ENCODE assay signal across 13 cellular contexts in the genomic region with DNA sequence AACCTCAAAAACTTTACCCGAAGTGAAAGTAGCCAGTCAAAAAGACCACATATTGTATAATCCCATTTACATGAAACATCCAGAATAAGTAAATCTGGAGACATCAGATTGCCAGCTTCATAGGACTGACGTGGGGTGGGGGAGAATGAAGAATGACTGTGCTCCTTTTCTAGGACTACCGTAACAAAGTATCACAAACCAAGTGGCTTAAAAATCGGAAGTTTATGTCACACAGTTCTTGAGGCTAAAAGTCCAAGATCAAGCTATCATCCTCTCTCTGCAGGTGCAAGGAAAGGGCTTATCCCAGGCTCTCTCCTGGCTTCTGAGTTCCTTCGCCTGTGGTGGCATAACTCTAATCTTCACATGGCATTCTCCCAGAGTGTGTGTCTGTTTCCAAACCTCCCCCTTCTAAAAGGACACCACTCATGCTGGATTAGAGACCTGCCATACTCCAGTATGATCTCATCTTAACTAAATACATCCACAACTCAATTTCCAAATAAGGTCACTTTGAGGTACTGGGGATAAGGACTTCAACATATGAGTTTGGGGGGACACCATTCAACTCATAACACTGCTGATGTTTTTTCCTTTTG. TPM values are rescaled to one million over a fixed set of nuclear protein-coding genes. Genes with fewer than 3 reads are reported as not detected.
DNase-seq lines count a peak whose midpoint lies in the region; ATAC-seq and TF ChIP-seq lines count a peak whose summit lies in the region.
"Had no signal": no experiment of that assay in that cellular context is flagged by ENCODE, and none has a peak within 500 bp of the region (broad histone marks: within the 10 kb centered on the region; RNA-seq: fewer than 3 reads in every experiment).

No MANE protein-coding gene starts in this region.

- H4K20me1 ChIP-seq in SK-N-SH (ENCODE audit: insufficient read depth) (peaks cover 69% of the 10 kb centered on the region), OCI-LY3 (ENCODE audit: insufficient read depth, low read length) (peaks cover 63% of the 10 kb centered on the region)

- no peak for DNase-seq in SK-N-SH
- DNase-seq in psoas muscle, result no peak
- DNase-seq in foreskin melanocyte, result no peak
- no peak for DNase-seq in mesenteric fat pad (ENCODE audit: low spot score)
- DNase-seq in DMS79 treated with DMSO at 0.1 percent for 48 hours (lab: John Stamatoyannopoulos, UW), result no peak
- DNase-seq: 8988T, NCI-H2029 treated with DMSO at 0.1 percent for 48 hours had no signal

- POLR2A ChIA-PET in SK-N-SH (lab: Yijun Ruan, JAX), result no interaction called here

- peaks cover 8% of the 10 kb centered on the region for H3F3A ChIP-seq in SK-N-SH (replicated peaks; ENCODE audit: insufficient read depth)

- intact Hi-C loops in psoas muscle (cut with DNase I), result no loop called here

- H3K9me3 ChIP-seq in SK-N-SH, result no peaks in the 10 kb centered on the region
- H3K9me3 ChIP-seq in OCI-LY3 (ENCODE audit: insufficient read depth, low read length), result no peaks in the 10 kb centered on the region
- H3K9me3 ChIP-seq in duodenal mucosa (ENCODE audit: control insufficient read depth in 1 of 2, low read length in 2 of 2), result no peaks in the 10 kb centered on the region
- no peaks in the 10 kb centered on the region for H3K9me3 ChIP-seq in psoas muscle
- H3K9me3 ChIP-seq: thoracic aorta had no signal

- ATAC-seq in SK-N-SH treated with all-trans-retinoic acid at 6 μM for 48 hours (no peak), psoas muscle (peak; percentile 27 to 73 (median 60))
- ATAC-seq: HCT116, sciatic nerve had no signal

- H3K9ac ChIP-seq in SK-N-SH, result no peak overlapping the region
- H3K9ac ChIP-seq in OCI-LY3 (ENCODE audit: low read length), result no peak overlapping the region
- no peak overlapping the region for H3K9ac ChIP-seq in duodenal mucosa (ENCODE audit: low read depth in 1 of 2, low read length in 2 of 2)

- 94% methylated on average over 5 of the region's 5 CpGs for WGBS in SK-N-SH (ENCODE audit: low lambda C conversion rate)
- WGBS in psoas muscle, 3 donors, result 58 to 83% (median 61%) methylated on average over 5 of the region's 5 CpGs

- H3K4me2 ChIP-seq in SK-N-SH (0 out of 2 replicates have a peak overlapping the region, but pooled peaks have one; percentile 45), OCI-LY3 (ENCODE audit: low read length) (peak overlapping the region; percentile 28)

- no peak for TF ChIP-seq CTCF in SK-N-SH (IDR thresholded peaks at IDR 0.05)
- no peak for TF ChIP-seq CTCF in OCI-LY3 (IDR thresholded peaks at IDR 0.05; ENCODE audit: low read depth, low read length)
- TF ChIP-seq CTCF in psoas muscle (IDR thresholded peaks at IDR 0.05), result no peak

- CTCF ChIA-PET in SK-N-SH (lab: Yijun Ruan, JAX), result interaction anchor here (1.5 to 1.6 kb wide), 2 partner anchors 8 to 10 kb away, joined by 3 to 6 read pairs; no protein-coding TSS in a partner anchor

- H3K79me2 ChIP-seq in SK-N-SH (ENCODE audit: insufficient read depth) (peaks cover 100% of the 10 kb centered on the region), OCI-LY3 (ENCODE audit: low read length) (peaks cover 97% of the 10 kb centered on the region)

- H3K27ac ChIP-seq in SK-N-SH (ENCODE audit: low read depth in 2 of 2, low read length in 1 of 2) (peak overlapping the region in 1 of 2 experiments; percentile 74; a peak in 2 of 4 replicates), OCI-LY3 (ENCODE audit: low read length) (no peak overlapping the region), duodenal mucosa (ENCODE audit: low read depth, low read length) (peak overlapping the region; percentile 25), psoas muscle (peak overlapping the region; percentile 2)
- H3K27ac ChIP-seq: thoracic aorta had no signal

- H2AFZ ChIP-seq in SK-N-SH (ENCODE audit: low read depth), result no peak overlapping the region
- no peak overlapping the region for H2AFZ ChIP-seq in OCI-LY3 (ENCODE audit: low read depth, low read length)

- TF ChIP-seq EP300 in SK-N-SH (IDR thresholded peaks at IDR 0.05; ENCODE audit: borderline replicate concordance in 1 of 2, low read depth in 1 of 2, low read length in 1 of 2), result no peak

- no peak for TF ChIP-seq RAD21 in SK-N-SH (IDR thresholded peaks at IDR 0.05; ENCODE audit: low read length)

- no peaks in the 10 kb centered on the region for H3K9me2 ChIP-seq in SK-N-SH

- peaks cover 0 to 33% of the 10 kb centered on the region in 2 experiments for H3K36me3 ChIP-seq in SK-N-SH (replicated peaks in 1 of 2; ENCODE audit: control insufficient read depth in 1 of 2, insufficient read depth in 2 of 2, low read length in 1 of 2)
- H3K36me3 ChIP-seq in OCI-LY3 (replicated peaks; ENCODE audit: low read depth, low read length), result peaks cover 27% of the 10 kb centered on the region
- H3K36me3 ChIP-seq in duodenal mucosa (ENCODE audit: control insufficient read depth in 1 of 2, insufficient read depth in 2 of 2, low read length in 2 of 2), result no peaks in the 10 kb centered on the region
- no peaks in the 10 kb centered on the region for H3K36me3 ChIP-seq in psoas muscle (ENCODE audit: insufficient read depth in 1 of 2, low read depth in 1 of 2)
- H3K36me3 ChIP-seq: thoracic aorta had no signal

- peaks cover 9 to 42% of the 10 kb centered on the region in 2 experiments; a peak in 3 of 4 replicates for H3K4me1 ChIP-seq in SK-N-SH (ENCODE audit: control insufficient read depth in 1 of 2, insufficient read depth in 2 of 2, low read depth in 1 of 2, low read length in 1 of 2)
- H3K4me1 ChIP-seq in OCI-LY3 (ENCODE audit: low read length), result peaks cover 51% of the 10 kb centered on the region
- peaks cover 39 to 63% of the 10 kb centered on the region in 2 donors for H3K4me1 ChIP-seq in duodenal mucosa (ENCODE audit: control insufficient read depth in 1 of 2, insufficient read depth in 2 of 2, low read length in 2 of 2)
- peaks cover 62% of the 10 kb centered on the region for H3K4me1 ChIP-seq in psoas muscle

- no peaks in the 10 kb centered on the region for H3K27me3 ChIP-seq in SK-N-SH (ENCODE audit: insufficient read depth)
- H3K27me3 ChIP-seq in OCI-LY3 (ENCODE audit: low read depth, low read length), result no peaks in the 10 kb centered on the region
- H3K27me3 ChIP-seq in duodenal mucosa (ENCODE audit: control insufficient read depth in 1 of 2, insufficient read depth in 2 of 2, low read length in 2 of 2), result no peaks in the 10 kb centered on the region
- no peaks in the 10 kb centered on the region for H3K27me3 ChIP-seq in psoas muscle (ENCODE audit: insufficient read depth in 3 of 3, low read length in 2 of 3)

- H3K4me3 ChIP-seq in SK-N-SH (ENCODE audit: low read depth in 2 of 2, low read length in 1 of 2) (no peak overlapping the region), OCI-LY3 (ENCODE audit: low read length) (peak overlapping the region; percentile 16; the same call in 1 of the 2 replicates), duodenal mucosa (ENCODE audit: low read depth in 1 of 2, low read length in 2 of 2) (no peak overlapping the region), psoas muscle (no peak overlapping the region)
- H3K4me3 ChIP-seq: thoracic aorta had no signal

TF ChIP-seq in SK-N-SH, 30 proteins besides CTCF, POLR2A, EP300 and RAD21 (continues in another document):
- TF ChIP-seq GABPA (IDR thresholded peaks at IDR 0.05; ENCODE audit: low read depth), result no peak
- no peak for TF ChIP-seq FOXJ3 (CRISPR knock-in tag; IDR thresholded peaks at IDR 0.05)
- no peak for TF ChIP-seq RCOR1 (IDR thresholded peaks at IDR 0.05; ENCODE audit: low read length)
- TF ChIP-seq, protein P1, sequence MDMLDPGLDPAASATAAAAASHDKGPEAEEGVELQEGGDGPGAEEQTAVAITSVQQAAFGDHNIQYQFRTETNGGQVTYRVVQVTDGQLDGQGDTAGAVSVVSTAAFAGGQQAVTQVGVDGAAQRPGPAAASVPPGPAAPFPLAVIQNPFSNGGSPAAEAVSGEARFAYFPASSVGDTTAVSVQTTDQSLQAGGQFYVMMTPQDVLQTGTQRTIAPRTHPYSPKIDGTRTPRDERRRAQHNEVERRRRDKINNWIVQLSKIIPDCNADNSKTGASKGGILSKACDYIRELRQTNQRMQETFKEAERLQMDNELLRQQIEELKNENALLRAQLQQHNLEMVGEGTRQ (IDR thresholded peaks at IDR 0.05; ENCODE audit: borderline replicate concordance, low read depth, low read length), result no peak
- no peak for TF ChIP-seq YY1 (IDR thresholded peaks at IDR 0.05; ENCODE audit: low read depth)
- TF ChIP-seq EZH2phosphoT487 (IDR thresholded peaks at IDR 0.05; ENCODE audit: borderline replicate concordance, low read depth), result no peak

TF ChIP-seq in SK-N-SH treated with all-trans-retinoic acid at 6 μM for 48 hours, 23 proteins besides CTCF, POLR2A, EP300 and RAD21:
- TF ChIP-seq OSR1 (CRISPR knock-in tag; IDR thresholded peaks at IDR 0.05) (no peak), GLIS3 (CRISPR knock-in tag; IDR thresholded peaks at IDR 0.05) (no peak), ISL1 (CRISPR knock-in tag; IDR thresholded peaks at IDR 0.05) (no peak), ZFP30 (CRISPR knock-in tag; IDR thresholded peaks at IDR 0.05) (no peak), ESRRG (CRISPR knock-in tag; IDR thresholded peaks at IDR 0.05) (no peak), RARB (CRISPR knock-in tag; IDR thresholded peaks at IDR 0.05) (no peak)
- TF ChIP-seq, protein P2, sequence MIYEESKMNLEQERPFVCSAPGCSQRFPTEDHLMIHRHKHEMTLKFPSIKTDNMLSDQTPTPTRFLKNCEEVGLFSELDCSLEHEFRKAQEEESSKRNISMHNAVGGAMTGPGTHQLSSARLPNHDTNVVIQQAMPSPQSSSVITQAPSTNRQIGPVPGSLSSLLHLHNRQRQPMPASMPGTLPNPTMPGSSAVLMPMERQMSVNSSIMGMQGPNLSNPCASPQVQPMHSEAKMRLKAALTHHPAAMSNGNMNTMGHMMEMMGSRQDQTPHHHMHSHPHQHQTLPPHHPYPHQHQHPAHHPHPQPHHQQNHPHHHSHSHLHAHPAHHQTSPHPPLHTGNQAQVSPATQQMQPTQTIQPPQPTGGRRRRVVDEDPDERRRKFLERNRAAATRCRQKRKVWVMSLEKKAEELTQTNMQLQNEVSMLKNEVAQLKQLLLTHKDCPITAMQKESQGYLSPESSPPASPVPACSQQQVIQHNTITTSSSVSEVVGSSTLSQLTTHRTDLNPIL (CRISPR knock-in tag; IDR thresholded peaks at IDR 0.05; ENCODE audit: low read depth), result no peak

RNA-seq across cellular contexts. Expression of gene ADAM19, which starts 25.5 kb away (rescaled TPM):
- polyA plus RNA-seq in SK-N-SH (2012; rRNA removed), result 43.1 and 46.9 TPM in 2 replicates
- polyA plus RNA-seq in SK-N-SH (2012; cell fraction: cytosol; rRNA removed), result 33.7 and 41.3 TPM in 2 replicates
- 61.7 and 79.6 TPM in 2 replicates for polyA plus RNA-seq in SK-N-SH (2012; cell fraction: nucleus; rRNA removed)
- 1 to 10 TPM; 1.4 to 4.5 (median 3.1) TPM for total RNA-seq in psoas muscle
- under 1 TPM; 0.27 to 0.58 (median 0.39) TPM for polyA plus RNA-seq in psoas muscle
- 9.4 TPM for total RNA-seq in mesenteric fat pad
